ENCODE assay signal across 9 cellular contexts in the genomic region with DNA sequence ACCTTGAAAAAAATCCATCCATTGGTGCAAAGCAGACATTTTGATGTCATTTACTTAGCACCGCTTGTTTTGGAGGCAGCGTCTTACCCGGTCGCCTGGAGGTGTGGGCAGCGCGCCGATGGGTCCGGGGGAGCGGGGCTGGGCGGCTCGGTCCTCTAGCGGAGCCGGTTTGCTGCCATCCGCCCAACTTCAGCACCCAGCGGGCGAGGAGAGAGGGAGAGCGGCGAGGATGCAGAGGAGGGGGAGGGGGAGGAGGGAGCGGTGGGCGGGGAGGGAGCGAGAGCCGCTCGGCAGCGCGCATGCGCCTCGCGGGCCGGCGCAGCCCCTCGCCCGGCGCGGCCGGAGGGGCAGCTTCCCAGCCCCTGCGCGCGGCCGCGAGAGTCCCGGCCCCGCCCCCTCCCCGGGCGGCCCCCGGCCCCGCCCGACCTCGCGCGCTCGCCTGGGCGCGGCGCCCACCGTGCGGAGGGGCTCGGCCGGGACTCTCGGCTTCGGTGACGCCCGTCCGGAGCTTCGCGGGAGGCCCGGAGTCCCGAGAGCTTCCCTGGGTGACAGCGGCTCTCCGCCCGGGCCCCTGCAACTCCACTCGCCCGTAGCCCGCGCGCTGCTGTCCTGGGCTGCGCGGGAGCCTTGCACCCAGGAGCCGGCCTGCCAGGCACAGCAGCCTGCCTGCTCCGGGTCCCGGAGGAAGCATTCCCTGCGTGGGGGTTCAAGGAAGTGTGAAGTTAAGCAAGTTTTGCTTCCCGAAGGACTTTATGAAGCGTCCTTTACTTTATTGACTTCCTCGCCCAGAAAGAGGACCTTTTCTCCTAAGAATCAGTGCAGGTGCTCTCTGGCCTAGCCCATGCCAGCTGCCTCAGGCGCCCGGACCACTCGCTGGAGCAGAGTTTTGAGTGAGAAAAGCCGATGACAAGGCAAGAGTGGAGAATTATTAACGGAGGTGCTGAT. TPM values are rescaled to one million over a fixed set of nuclear protein-coding genes. Genes with fewer than 3 reads are reported as not detected.
A peak's percentile ranks its signal among the peaks of the same experiment; 100 is the strongest.
DNase-seq lines count a peak whose midpoint lies in the region; ATAC-seq and TF ChIP-seq lines count a peak whose summit lies in the region.
"Had no signal": no experiment of that assay in that cellular context is flagged by ENCODE, and none has a peak within 500 bp of the region (broad histone marks: within the 10 kb centered on the region; RNA-seq: fewer than 3 reads in every experiment).

Gene RGS17 (minus strand): TSS at position 246 of the 945 bp plus-strand sequence. CDS start 87,264 bp downstream, outside the sequence.

- WGBS in esophagus squamous epithelium, 2 donors = 0 to 37% methylated on average over 3 to 11 of the region's 89 CpGs

- H3K27me3 Mint-ChIP-seq in activated CD8-positive, alpha-beta memory T cell treated with anti-CD3 and anti-CD28 coated beads, Interleukin-2, amount 10 ng/mL, durations not matched to agents 7 days and 5 days = peaks cover 43% of the 10 kb centered on the region

- TF ChIP-seq CTCF in esophagus squamous epithelium (IDR thresholded peaks at IDR 0.05) = no peak
- no peak for TF ChIP-seq CTCF in thoracic aorta (IDR thresholded peaks at IDR 0.05)

- peak within 1 kb of the TSS; percentile 57 for H3K4me3 Mint-ChIP-seq in activated CD8-positive, alpha-beta memory T cell treated with anti-CD3 and anti-CD28 coated beads, Interleukin-2, amount 10 ng/mL, durations not matched to agents 7 days and 5 days

- H3K27ac ChIP-seq in esophagus squamous epithelium (peak within 1 kb of the TSS; percentile 7 to 72 (median 64)), mucosa of rectum (ENCODE audit: low read depth in 2 of 2, low read length in 2 of 2) (peak within 1 kb of the TSS in 1 of 2 donors; percentile 16), thoracic aorta (peak within 1 kb of the TSS; percentile 64 to 79)

- H3K36me3 Mint-ChIP-seq in activated CD8-positive, alpha-beta memory T cell treated with anti-CD3 and anti-CD28 coated beads, Interleukin-2, amount 10 ng/mL, durations not matched to agents 7 days and 5 days = peaks cover 2% of the 10 kb centered on the region

- H3K9me3 ChIP-seq in esophagus squamous epithelium (no peaks in the 10 kb centered on the region), mucosa of rectum (ENCODE audit: control insufficient read depth in 2 of 2, low read length in 2 of 2) (no peaks in the 10 kb centered on the region), thoracic aorta (no peaks in the 10 kb centered on the region)

- ATAC-seq in HG02588 (IDR thresholded peaks at IDR 0.05; ENCODE audit: unreplicated experiment) (peak; percentile 55), thoracic aorta (ENCODE audit: insufficient number of reproducible peaks, low FRiP score, low read depth) (peak; percentile 62)
- ATAC-seq in activated CD8-positive, alpha-beta memory T cell treated with anti-CD3 and anti-CD28 coated beads, Interleukin-2, amount 10 ng/mL, durations not matched to agents 7 days and 5 days = peak; percentile 58

- no peak within 1 kb of the TSS for H3K27ac Mint-ChIP-seq in activated CD8-positive, alpha-beta memory T cell treated with anti-CD3 and anti-CD28 coated beads, Interleukin-2, amount 10 ng/mL, durations not matched to agents 7 days and 5 days

- H3K4me1 ChIP-seq in esophagus squamous epithelium (peaks cover 13 to 26% (median 15%) of the 10 kb centered on the region in 3 donors), mucosa of rectum (ENCODE audit: control insufficient read depth in 2 of 2, insufficient read depth in 2 of 2, low read length in 2 of 2) (peaks cover 0 to 11% of the 10 kb centered on the region in 2 donors), thoracic aorta (ENCODE audit: control insufficient read depth in 1 of 2, low read depth in 2 of 2) (peaks cover 0 to 9% of the 10 kb centered on the region in 2 donors)

- H3K36me3 ChIP-seq in esophagus squamous epithelium (no peaks in the 10 kb centered on the region), mucosa of rectum (ENCODE audit: control insufficient read depth in 2 of 2, insufficient read depth in 2 of 2, low read length in 2 of 2) (no peaks in the 10 kb centered on the region), thoracic aorta (no peaks in the 10 kb centered on the region)

- peaks cover 0 to 46% (median 3%) of the 10 kb centered on the region in 4 donors for H3K27me3 ChIP-seq in esophagus squamous epithelium
- H3K27me3 ChIP-seq in mucosa of rectum (ENCODE audit: control insufficient read depth in 2 of 2, insufficient read depth in 2 of 2, low read length in 2 of 2) = peaks cover 30 to 31% of the 10 kb centered on the region in 2 donors
- H3K27me3 ChIP-seq in thoracic aorta (replicated peaks; ENCODE audit: insufficient read depth) = no peaks in the 10 kb centered on the region

- DNase-seq in NCI-H1417 (lab: John Stamatoyannopoulos, UW) (peak; percentile 61 to 93 (median 88)), NCI-H1417 treated with DMSO at 0.1 percent for 48 hours (lab: John Stamatoyannopoulos, UW) (no peak), NCI-H2029 (lab: John Stamatoyannopoulos, UW) (peak; percentile 70), esophagus squamous epithelium (lab: John Stamatoyannopoulos, UW) (no peak), thoracic aorta (ENCODE audit: low spot score) (no peak)
- no peak for DNase-seq in activated CD8-positive, alpha-beta memory T cell treated with anti-CD3 and anti-CD28 coated beads, Interleukin-2, amount 10 ng/mL, durations not matched to agents 7 days and 5 days
- DNase-seq: DND-41 had no signal

- peaks cover 12% of the 10 kb centered on the region for H3K4me1 Mint-ChIP-seq in activated CD8-positive, alpha-beta memory T cell treated with anti-CD3 and anti-CD28 coated beads, Interleukin-2, amount 10 ng/mL, durations not matched to agents 7 days and 5 days

- peak within 1 kb of the TSS; percentile 32 to 36 for H3K9ac ChIP-seq in mucosa of rectum (ENCODE audit: low read depth in 1 of 2, low read length in 2 of 2)

- CTCF ChIA-PET in activated CD8-positive, alpha-beta memory T cell treated with anti-CD3 and anti-CD28 coated beads, Interleukin-2, amount 10 ng/mL, durations not matched to agents 7 days and 5 days (lab: Charles Lee) = no interaction called here

- TF ChIP-seq POLR2A in esophagus squamous epithelium (IDR thresholded peaks at IDR 0.05) = no peak

- peak within 1 kb of the TSS; percentile 50 to 74 (median 56) for H3K4me3 ChIP-seq in esophagus squamous epithelium
- H3K4me3 ChIP-seq in mucosa of rectum (ENCODE audit: low read length in 2 of 2) = peak within 1 kb of the TSS; percentile 46 to 63
- H3K4me3 ChIP-seq in thoracic aorta = peak within 1 kb of the TSS; percentile 98

- no peaks in the 10 kb centered on the region for H3K9me3 Mint-ChIP-seq in activated CD8-positive, alpha-beta memory T cell treated with anti-CD3 and anti-CD28 coated beads, Interleukin-2, amount 10 ng/mL, durations not matched to agents 7 days and 5 days (ENCODE audit: low read depth)

- intact Hi-C loops in esophagus squamous epithelium (cut with DNase I) = no loop called here

RNA-seq across cellular contexts. Expression of gene RGS17, which starts in this region (rescaled TPM):
- not detected for total RNA-seq in activated CD8-positive, alpha-beta memory T cell treated with anti-CD3 and anti-CD28 coated beads, Interleukin-2, amount 10 ng/mL, durations not matched to agents 7 days and 5 days
- total RNA-seq in esophagus squamous epithelium = 1 to 10 TPM in 1 of 4 donors, under 1 TPM in 3; 0.19 to 1.8 (median 0.48) TPM
- 1 to 10 TPM; 3.4 to 3.7 TPM for total RNA-seq in thoracic aorta

Comparison
In these comparisons a context has a peak if more than half of its experiments do, and no peak if none do; other contexts are left out.
1. DNase-seq: peak in NCI-H1417 (3 of 3) and NCI-H2029 (single experiment); none in NCI-H1417 treated with DMSO at 0.1 percent for 48 hours (single experiment), activated CD8-positive, alpha-beta memory T cell treated with anti-CD3 and anti-CD28 coated beads, Interleukin-2, amount 10 ng/mL, durations not matched to agents 7 days and 5 days (single experiment), esophagus squamous epithelium (single experiment) and thoracic aorta (single experiment).
2. Peak in ATAC-seq in activated CD8-positive, alpha-beta memory T cell treated with anti-CD3 and anti-CD28 coated beads, Interleukin-2, amount 10 ng/mL, durations not matched to agents 7 days and 5 days; RNA of the gene not detected or under 1 TPM.
3. Peak in every context shown above with its lines, with median percentiles within 50 percentile points of each other: ATAC-seq and H3K4me3 ChIP-seq.